In the genomic region with DNA sequence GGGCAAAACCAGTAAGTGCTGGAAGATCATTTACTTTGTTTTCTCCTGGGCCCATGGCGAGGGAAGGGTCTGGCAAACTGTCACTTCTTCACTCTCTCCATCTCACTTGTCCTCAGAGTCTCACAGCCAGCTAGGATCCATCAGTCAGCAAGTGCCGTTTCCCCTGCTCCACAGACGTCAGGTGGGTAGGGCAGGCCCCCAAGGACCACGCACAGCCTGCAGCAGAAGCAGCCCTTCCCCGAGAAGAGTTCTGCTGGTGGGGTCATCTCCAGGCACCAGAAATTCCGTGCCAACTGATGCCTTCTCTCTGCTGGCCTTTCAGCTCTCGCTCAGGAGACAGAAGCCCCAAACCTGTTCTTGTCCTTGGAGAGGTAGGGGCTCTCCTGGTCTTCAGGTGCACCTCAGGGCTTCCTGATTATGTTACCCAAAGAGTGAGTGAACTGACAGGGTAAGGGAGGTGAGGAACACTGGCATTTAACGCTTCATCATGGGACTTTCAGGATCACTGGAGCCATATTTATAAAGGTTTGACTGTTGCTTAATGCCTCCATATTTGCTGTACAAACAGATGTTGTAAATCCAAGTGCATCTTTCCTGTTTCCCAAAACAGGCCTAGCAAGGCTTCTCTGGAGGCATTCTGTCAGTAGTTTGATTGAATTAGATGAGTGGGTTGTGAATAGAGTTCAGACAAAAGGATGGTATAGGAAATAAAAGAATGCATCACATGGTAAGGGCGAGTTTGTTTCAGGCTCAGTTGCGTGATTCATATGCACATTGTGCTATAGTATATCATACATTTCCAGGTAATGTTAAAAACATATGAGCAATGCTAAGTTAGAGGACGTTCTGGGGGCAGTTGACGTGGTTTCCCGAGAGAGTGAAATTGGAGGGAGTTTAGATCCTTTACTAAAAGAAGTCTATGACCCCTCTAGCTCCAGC, we compare ENCODE assay signal across 16 cellular contexts. TPM values are rescaled to one million over a fixed set of nuclear protein-coding genes. Genes with fewer than 3 reads are reported as not detected.
DNase-seq lines count a peak whose midpoint lies in the region; ATAC-seq, FAIRE-seq and TF ChIP-seq lines count a peak whose summit lies in the region.
"Had no signal": no experiment of that assay in that cellular context is flagged by ENCODE, and none has a peak within 500 bp of the region (broad histone marks: within the 10 kb centered on the region; RNA-seq: fewer than 3 reads in every experiment).

No MANE protein-coding gene starts in this region.

- no peak overlapping the region for H3K4me3 ChIP-seq in bronchial epithelial cell (ENCODE audit: low read depth, low read length)
- H3K4me3 ChIP-seq in mucosa of stomach (ENCODE audit: low read length) = no peak overlapping the region
- no peak overlapping the region for H3K4me3 ChIP-seq in vagina
- H3K4me3 ChIP-seq in MM.1S (ENCODE audit: low read length) = no peak overlapping the region
- H3K4me3 ChIP-seq in naive thymus-derived CD4-positive, alpha-beta T cell (ENCODE audit: low read length) = no peak overlapping the region

- FAIRE-seq in bronchial epithelial cell (lab: Jason Lieb, UNC) = no peak
- FAIRE-seq: G401.6 had no signal

- H3K27me3 ChIP-seq in bronchial epithelial cell (ENCODE audit: control insufficient read depth, insufficient read depth, low read length) (no peaks in the 10 kb centered on the region), mucosa of stomach (ENCODE audit: control insufficient read depth, insufficient read depth, low read length) (no peaks in the 10 kb centered on the region), vagina (no peaks in the 10 kb centered on the region), MM.1S (replicated peaks; ENCODE audit: insufficient read depth, low read length) (peaks cover 15% of the 10 kb centered on the region)
- H3K27me3 ChIP-seq in naive thymus-derived CD4-positive, alpha-beta T cell (ENCODE audit: control insufficient read depth in 2 of 2, insufficient read depth in 2 of 2, low read length in 2 of 2) = no peaks in the 10 kb centered on the region

- no peaks in the 10 kb centered on the region for H3K9me2 ChIP-seq in MM.1S (replicated peaks; ENCODE audit: insufficient read depth, low read length)

- H3K9ac ChIP-seq in mucosa of stomach (ENCODE audit: low read length) = peak overlapping the region; percentile 69
- no peak overlapping the region for H3K9ac ChIP-seq in MM.1S (ENCODE audit: low read length)

- no peak for TF ChIP-seq POLR2A in vagina (IDR thresholded peaks at IDR 0.05)

- H3K27ac ChIP-seq in vagina (peak overlapping the region; percentile 42), MM.1S (ENCODE audit: low read length) (no peak overlapping the region)
- no peak overlapping the region for H3K27ac ChIP-seq in naive thymus-derived CD4-positive, alpha-beta T cell (ENCODE audit: low read depth, low read length)

- no peak overlapping the region for H3K4me2 ChIP-seq in MM.1S (ENCODE audit: low read depth, low read length)

- H3K27me3 Mint-ChIP-seq in naive thymus-derived CD4-positive, alpha-beta T cell = peaks cover 0 to 12% (median 4%) of the 10 kb centered on the region in 5 donors

- DNase-seq in DMS53 (lab: John Stamatoyannopoulos, UW) = peak; percentile 40
- DNase-seq in DMS53 treated with DMSO at 0.1 percent for 48 hours (lab: John Stamatoyannopoulos, UW; ENCODE audit: unreplicated experiment) = no peak
- peak; percentile 86 for DNase-seq in bronchial epithelial cell (ENCODE audit: low read depth)
- no peak for DNase-seq in vagina (ENCODE audit: extremely low spot score in 2 of 2)
- no peak for DNase-seq in SW 1271 (lab: John Stamatoyannopoulos, UW)
- no peak for DNase-seq in MM.1S
- DNase-seq in naive thymus-derived CD4-positive, alpha-beta T cell = no peak
- DNase-seq: activated CD4-positive, alpha-beta T cell treated with anti-CD3 and anti-CD28 coated beads for 1 hour; activated naive CD4-positive, alpha-beta T cell treated with anti-CD3 and anti-CD28 coated beads for 36 hours; CD4-positive, alpha-beta memory T cell; NCI-H2107; Right ventricle myocardium superior had no signal

- H3F3A ChIP-seq in MM.1S (ENCODE audit: insufficient read depth, low read length) = no peaks in the 10 kb centered on the region

- POLR2A ChIA-PET in naive thymus-derived CD4-positive, alpha-beta T cell (lab: Charles Lee) = no interaction called here

- H3K36me3 ChIP-seq in bronchial epithelial cell (ENCODE audit: control insufficient read depth, insufficient read depth, low read length) = peaks cover 2% of the 10 kb centered on the region
- no peaks in the 10 kb centered on the region for H3K36me3 ChIP-seq in mucosa of stomach (ENCODE audit: control insufficient read depth, insufficient read depth, low read length)
- H3K36me3 ChIP-seq in vagina = no peaks in the 10 kb centered on the region
- no peaks in the 10 kb centered on the region for H3K36me3 ChIP-seq in MM.1S (replicated peaks; ENCODE audit: insufficient read depth, low read length)
- no peaks in the 10 kb centered on the region for H3K36me3 ChIP-seq in naive thymus-derived CD4-positive, alpha-beta T cell (ENCODE audit: control insufficient read depth in 2 of 3, insufficient read depth in 3 of 3, low read length in 3 of 3)

- intact Hi-C loops in vagina (cut with DNase I) = no loop called here
- intact Hi-C loops in naive thymus-derived CD4-positive, alpha-beta T cell (cut with micrococcal nuclease) = no loop called here

- no peak for ATAC-seq in naive thymus-derived CD4-positive, alpha-beta T cell

- H3K27ac Mint-ChIP-seq in naive thymus-derived CD4-positive, alpha-beta T cell = peak overlapping the region in 1 of 9 donors; percentile 19
- H3K27ac Mint-ChIP-seq: activated naive CD4-positive, alpha-beta T cell treated with anti-CD3 and anti-CD28 coated beads for 36 hours; IgD-negative memory B cell had no signal

- no peaks in the 10 kb centered on the region for H3K36me3 Mint-ChIP-seq in naive thymus-derived CD4-positive, alpha-beta T cell
- H3K36me3 Mint-ChIP-seq: CD4-positive, alpha-beta memory T cell; IgD-negative memory B cell had no signal

- TF ChIP-seq CTCF in bronchial epithelial cell (IDR thresholded peaks at IDR 0.05; ENCODE audit: insufficient read depth, low read length, severe bottlenecking) = no peak
- TF ChIP-seq CTCF in vagina (IDR thresholded peaks at IDR 0.05) = no peak
- TF ChIP-seq CTCF in MM.1S (IDR thresholded peaks at IDR 0.05; ENCODE audit: low read length) = no peak

- H2AFZ ChIP-seq in MM.1S (ENCODE audit: low read length) = no peak overlapping the region

- CTCF ChIA-PET in naive thymus-derived CD4-positive, alpha-beta T cell (lab: Charles Lee) = interaction anchor here (0.5 kb wide), 1 partner anchor 201 kb away, joined by 6 read pairs; no protein-coding TSS in a partner anchor

- H3K4me3 Mint-ChIP-seq in naive thymus-derived CD4-positive, alpha-beta T cell = no peak overlapping the region
- H3K4me3 Mint-ChIP-seq: activated naive CD4-positive, alpha-beta T cell treated with anti-CD3 and anti-CD28 coated beads for 36 hours; CD4-positive, alpha-beta memory T cell; IgD-negative memory B cell had no signal

- H4K20me1 ChIP-seq in MM.1S (ENCODE audit: insufficient read depth, low read length) = no peaks in the 10 kb centered on the region

- H3K79me2 ChIP-seq in MM.1S (ENCODE audit: low read length) = no peaks in the 10 kb centered on the region

- H3K9me3 ChIP-seq in mucosa of stomach (ENCODE audit: control insufficient read depth, low read length) (no peaks in the 10 kb centered on the region), vagina (no peaks in the 10 kb centered on the region), MM.1S (replicated peaks; ENCODE audit: insufficient read depth, low read length) (no peaks in the 10 kb centered on the region)
- H3K9me3 ChIP-seq in naive thymus-derived CD4-positive, alpha-beta T cell (ENCODE audit: control insufficient read depth in 2 of 3, low read length in 3 of 3) = no peaks in the 10 kb centered on the region

- H3K4me1 ChIP-seq in mucosa of stomach (ENCODE audit: control insufficient read depth, insufficient read depth, low read length) (peaks cover 42% of the 10 kb centered on the region), vagina (peaks cover 22% of the 10 kb centered on the region), MM.1S (ENCODE audit: low read length) (no peaks in the 10 kb centered on the region)
- no peaks in the 10 kb centered on the region for H3K4me1 ChIP-seq in naive thymus-derived CD4-positive, alpha-beta T cell (ENCODE audit: control insufficient read depth in 2 of 2, insufficient read depth in 2 of 2, low read length in 2 of 2)

- H3K4me1 Mint-ChIP-seq in naive thymus-derived CD4-positive, alpha-beta T cell = peaks cover 0 to 3% (median 0%) of the 10 kb centered on the region in 7 donors
- H3K4me1 Mint-ChIP-seq: CD4-positive, alpha-beta memory T cell; IgD-negative memory B cell had no signal

- H3K9me3 Mint-ChIP-seq in naive thymus-derived CD4-positive, alpha-beta T cell = no peaks in the 10 kb centered on the region
- H3K9me3 Mint-ChIP-seq: activated naive CD4-positive, alpha-beta T cell treated with anti-CD3 and anti-CD28 coated beads for 36 hours; CD4-positive, alpha-beta memory T cell; IgD-negative memory B cell had no signal

RNA-seq across cellular contexts. Expression of a gene that starts 13.7 kb away (rescaled TPM):
- total RNA-seq in bronchial epithelial cell = 12.1 and 14.8 TPM in 2 replicates
- 26.5 TPM for total RNA-seq in vagina
- total RNA-seq in naive thymus-derived CD4-positive, alpha-beta T cell = 1 to 10 TPM; 1.2 to 7.2 (median 1.9) TPM
- polyA plus RNA-seq in naive thymus-derived CD4-positive, alpha-beta T cell = 1 to 10 TPM; 2.1 to 3.5 TPM
- polyA plus RNA-seq: IgD-negative memory B cell had no signal

RNA-seq across cellular contexts. Expression of a gene that starts 20.9 kb away (rescaled TPM):
- total RNA-seq in bronchial epithelial cell (under 0.01 TPM in 1 of 2 replicates, not detected in the other), vagina (6.1 TPM)
- under 1 TPM in 1 of 5 experiments, not detected in 4; 0.44 TPM for total RNA-seq in naive thymus-derived CD4-positive, alpha-beta T cell
- under 1 TPM in 1 of 2 donors, not detected in 1; 0.47 TPM for polyA plus RNA-seq in naive thymus-derived CD4-positive, alpha-beta T cell
- total RNA-seq: A172; activated naive CD4-positive, alpha-beta T cell treated with anti-CD3 and anti-CD28 coated beads for 36 hours had no signal

Comparison
In these comparisons a context has a peak if more than half of its experiments do, and no peak if none do; other contexts are left out.
1. DNase-seq: peak in DMS53 (single experiment) and bronchial epithelial cell (single experiment); none in DMS53 treated with DMSO at 0.1 percent for 48 hours (single experiment), vagina (0 of 2), SW 1271 (0 of 2), MM.1S (single experiment) and naive thymus-derived CD4-positive, alpha-beta T cell (0 of 9).